ENCODE assay signal across 13 cellular contexts in genomic region chr11:109819410-109819809, GRCh38.
"Had no signal": no experiment of that assay in that cellular context is flagged by ENCODE, and none has a peak within 500 bp of the region (broad histone marks: within the 10 kb centered on the region; RNA-seq: fewer than 3 reads in every experiment).

No MANE protein-coding gene starts in this region.

- H3K4me1 Mint-ChIP-seq: activated naive CD4-positive, alpha-beta T cell treated with anti-CD3 and anti-CD28 coated beads, Interleukin-2, amount 50 U/mL, for 24 hours; neural crest cell had no signal

- H3K9me3 ChIP-seq: ascending aorta, esophagus muscularis mucosa, right atrium auricular region, tibial artery had no signal

- H3K36me3 ChIP-seq: ascending aorta, esophagus muscularis mucosa, right atrium auricular region, tibial artery had no signal

- H3K27ac Mint-ChIP-seq: activated naive CD4-positive, alpha-beta T cell treated with anti-CD3 and anti-CD28 coated beads, Interleukin-2, amount 50 U/mL, for 24 hours; T-helper 2 cell treated with Interferon-gamma antibody and Interleukin-4, amounts not matched to agents 5 μg/mL and 100 μg/mL, for 36 hours had no signal

- H3K4me3 Mint-ChIP-seq: activated naive CD4-positive, alpha-beta T cell treated with anti-CD3 and anti-CD28 coated beads, Interleukin-2, amount 50 U/mL, for 24 hours; neural crest cell; T-helper 2 cell treated with Interferon-gamma antibody and Interleukin-4, amounts not matched to agents 5 μg/mL and 100 μg/mL, for 36 hours had no signal

- H3K27me3 Mint-ChIP-seq: activated naive CD4-positive, alpha-beta T cell treated with anti-CD3 and anti-CD28 coated beads, Interleukin-2, amount 50 U/mL, for 24 hours had no signal

- DNase-seq: activated CD4-positive, alpha-beta T cell treated with anti-CD3 and anti-CD28 coated beads, Interleukin-2, amount 50 U/mL, for 4 hours; activated gamma-delta T cell; cerebellar nuclear complex; cortex of kidney; stimulated activated naive CD8-positive, alpha-beta T cell treated with anti-CD3 and anti-CD28 coated beads, Interleukin-15, Interleukin-2, amounts not matched to agents 100 U/mL and 50 U/mL, for 24 hours; substantia nigra; tibial artery had no signal

- H3K27ac ChIP-seq: ascending aorta, esophagus muscularis mucosa, right atrium auricular region, tibial artery had no signal

- H3K27me3 ChIP-seq: ascending aorta, esophagus muscularis mucosa, right atrium auricular region, tibial artery had no signal

- H3K4me1 ChIP-seq: ascending aorta, right atrium auricular region, tibial artery had no signal

- ATAC-seq: stimulated activated naive CD8-positive, alpha-beta T cell treated with anti-CD3 and anti-CD28 coated beads, Interleukin-15, Interleukin-2, amounts not matched to agents 100 U/mL and 50 U/mL, for 24 hours had no signal

- H3K9me3 Mint-ChIP-seq: neural crest cell; T-helper 2 cell treated with Interferon-gamma antibody and Interleukin-4, amounts not matched to agents 5 μg/mL and 100 μg/mL, for 36 hours had no signal

- H3K36me3 Mint-ChIP-seq: activated naive CD4-positive, alpha-beta T cell treated with anti-CD3 and anti-CD28 coated beads, Interleukin-2, amount 50 U/mL, for 24 hours had no signal

- H3K4me3 ChIP-seq: ascending aorta, esophagus muscularis mucosa, right atrium auricular region, tibial artery had no signal
